Comparison of ENCODE assay signal across 28 cellular contexts in genomic region chr17:56601613-56602012, GRCh38. TPM values are rescaled to one million over a fixed set of nuclear protein-coding genes. Genes with fewer than 3 reads are reported as not detected.
"Had no signal": no experiment of that assay in that cellular context is flagged by ENCODE, and none has a peak within 500 bp of the region (broad histone marks: within the 10 kb centered on the region; RNA-seq: fewer than 3 reads in every experiment).

No MANE protein-coding gene starts in this region.

- H3K9ac ChIP-seq: KMS-11 had no signal

- H3K4me3 Mint-ChIP-seq: activated CD4-positive, alpha-beta memory T cell treated with anti-CD3 and anti-CD28 coated beads, Interleukin-2, amount 10 ng/mL, durations not matched to agents 7 days and 5 days; activated CD4-positive, alpha-beta T cell treated with anti-CD3 and anti-CD28 coated beads, Interleukin-2, amount 10 ng/mL, durations not matched to agents 7 days and 5 days; activated naive CD4-positive, alpha-beta T cell treated with anti-CD3 and anti-CD28 coated beads for 36 hours; activated T-helper 1 cell treated with anti-CD3 and anti-CD28 coated beads, Interleukin-12 subunit alpha, Interleukin-12 subunit beta, Interleukin-2, Interleukin-4 antibody, amounts not matched to agents 30 ng/mL and 10 ng/mL and 1 ng/mL, durations not matched to agents 14 hours and 24 hours and 36 hours had no signal

- H3K9me3 ChIP-seq: ascending aorta, body of pancreas had no signal

- H3K27ac Mint-ChIP-seq: activated CD4-positive, alpha-beta memory T cell treated with anti-CD3 and anti-CD28 coated beads, Interleukin-2, amount 10 ng/mL, durations not matched to agents 7 days and 5 days; activated T-helper 1 cell treated with anti-CD3 and anti-CD28 coated beads, Interleukin-12 subunit alpha, Interleukin-12 subunit beta, Interleukin-2, Interleukin-4 antibody, amounts not matched to agents 30 ng/mL and 10 ng/mL and 1 ng/mL, durations not matched to agents 14 hours and 24 hours and 36 hours had no signal

- H3K4me3 ChIP-seq: ascending aorta, body of pancreas had no signal

- FAIRE-seq: bronchial epithelial cell, RCC 7860 had no signal

- H3K9me3 Mint-ChIP-seq: activated CD4-positive, alpha-beta memory T cell treated with anti-CD3 and anti-CD28 coated beads, Interleukin-2, amount 10 ng/mL, durations not matched to agents 7 days and 5 days; activated CD4-positive, alpha-beta T cell treated with anti-CD3 and anti-CD28 coated beads, Interleukin-2, amount 10 ng/mL, durations not matched to agents 7 days and 5 days; activated naive CD4-positive, alpha-beta T cell treated with anti-CD3 and anti-CD28 coated beads for 36 hours; activated T-helper 1 cell treated with anti-CD3 and anti-CD28 coated beads, Interleukin-12 subunit alpha, Interleukin-12 subunit beta, Interleukin-2, Interleukin-4 antibody, amounts not matched to agents 30 ng/mL and 10 ng/mL and 1 ng/mL, durations not matched to agents 14 hours and 24 hours and 36 hours had no signal

- H3K27me3 ChIP-seq: ascending aorta had no signal

- ATAC-seq: body of pancreas, PC-3 had no signal

- DNase-seq: activated CD4-positive, alpha-beta memory T cell treated with anti-CD3 and anti-CD28 coated beads, Interleukin-2, amount 10 ng/mL, durations not matched to agents 7 days and 5 days; activated CD4-positive, alpha-beta T cell treated with anti-CD3 and anti-CD28 coated beads, Interleukin-2, amount 10 ng/mL, durations not matched to agents 7 days and 5 days; activated CD4-positive, CD25-positive, alpha-beta regulatory T cell; activated CD8-positive, alpha-beta memory T cell treated with anti-CD3 and anti-CD28 coated beads, Interleukin-2, amount 50 U/mL, for 48 hours; activated effector memory CD4-positive, alpha-beta T cell treated with anti-CD3 and anti-CD28 coated beads, Interleukin-2, amount 50 U/mL, for 16 hours; activated naive CD4-positive, alpha-beta T cell treated with anti-CD3 and anti-CD28 coated beads for 36 hours; activated T-cell treated with anti-CD3 and anti-CD28 coated beads, Interleukin-2, amount 50 U/mL, for 1 hour; amniotic stem cell; body of pancreas; central memory CD4-positive, alpha-beta T cell; NCI-H1092 treated with DMSO at 0.1 percent for 48 hours; NCI-H1436; NCI-H1694 treated with DMSO at 0.1 percent for 48 hours; NCI-H2081; NCI-H510A treated with DMSO at 0.1 percent for 48 hours; NCI-H69; NK-92 treated with Interleukin-12 subunit alpha and Interleukin-12 subunit beta, amount 100 ng/mL, for 24 hours; PC-3; SHP77; T-helper 1 cell had no signal

- H3K27ac ChIP-seq: ascending aorta, body of pancreas, KMS-11, VCaP had no signal

- H3K36me3 ChIP-seq: ascending aorta had no signal

- H3K4me2 ChIP-seq: KMS-11 had no signal

RNA-seq across cellular contexts. Expression of gene NOG, which starts 8.1 kb away (rescaled TPM):
- total RNA-seq: activated T-helper 1 cell treated with anti-CD3 and anti-CD28 coated beads, Interleukin-12 subunit alpha, Interleukin-12 subunit beta, Interleukin-2, Interleukin-4 antibody, amounts not matched to agents 30 ng/mL and 10 ng/mL and 1 ng/mL, durations not matched to agents 14 hours and 24 hours and 36 hours; ascending aorta; SK-MEL-5; T-helper 2 cell treated with Interferon-gamma antibody and Interleukin-4, amounts not matched to agents 100 ng/mL and 5 ng/mL, for 36 hours had no signal
